In genomic region chr21:29725025-29725736, GRCh38 we compare ENCODE assay signal across 16 cellular contexts.
DNase-seq lines count a peak whose midpoint lies in the region; ATAC-seq and TF ChIP-seq lines count a peak whose summit lies in the region.
"Had no signal": no experiment of that assay in that cellular context is flagged by ENCODE, and none has a peak within 500 bp of the region (broad histone marks: within the 10 kb centered on the region; RNA-seq: fewer than 3 reads in every experiment).

No MANE protein-coding gene starts in this region.

- H3K4me1 ChIP-seq in liver (ENCODE audit: control insufficient read depth in 4 of 4, insufficient read depth in 4 of 4, low read length in 3 of 4): peaks cover 0 to 13% (median 7%) of the 10 kb centered on the region in 4 donors
- H3K4me1 ChIP-seq in Peyer's patch: no peaks in the 10 kb centered on the region

- no peaks in the 10 kb centered on the region for H3K27me3 Mint-ChIP-seq in mesothelial cell of epicardium (ENCODE audit: low read depth)

- TF ChIP-seq CTCF in liver (IDR thresholded peaks at IDR 0.05; ENCODE audit: low read depth, low read length, missing input control) (no peak), Peyer's patch (IDR thresholded peaks at IDR 0.05) (no peak), mesothelial cell of epicardium (IDR thresholded peaks at IDR 0.05; ENCODE audit: unreplicated experiment) (no peak)

- peaks cover 14% of the 10 kb centered on the region for H3K4me1 Mint-ChIP-seq in mesothelial cell of epicardium

- H3K4me3 ChIP-seq in liver (ENCODE audit: low read depth in 1 of 3, low read length in 3 of 3): peak overlapping the region in 1 of 3 donors; percentile 13
- no peak overlapping the region for H3K4me3 ChIP-seq in Peyer's patch

- DNase-seq in DMS53 treated with DMSO at 0.1 percent for 48 hours (lab: John Stamatoyannopoulos, UW; ENCODE audit: unreplicated experiment) (peak; percentile 69), NCI-H1092 treated with DMSO at 0.1 percent for 48 hours (lab: John Stamatoyannopoulos, UW) (peak; percentile 86), SHP77 (lab: John Stamatoyannopoulos, UW) (peak; percentile 51 to 69), Peyer's patch (no peak), mesothelial cell of epicardium (ENCODE audit: low spot score in 2 of 2, unreplicated experiment in 2 of 2) (no peak), retina (no peak)
- DNase-seq: ACHN; CD4-positive, alpha-beta T cell; MM.1S; NCI-H1694 treated with DMSO at 0.1 percent for 48 hours; NCI-H2171; NCI-H510A treated with DMSO at 0.1 percent for 48 hours had no signal

- H3K27me3 ChIP-seq in liver (ENCODE audit: control insufficient read depth in 4 of 4, insufficient read depth in 4 of 4, low read length in 3 of 4): no peaks in the 10 kb centered on the region
- no peaks in the 10 kb centered on the region for H3K27me3 ChIP-seq in Peyer's patch

- 36% methylated on average over 9 of the region's 9 CpGs for WGBS in liver

- H3K9ac ChIP-seq in liver (ENCODE audit: low read depth in 1 of 2, low read length in 2 of 2): no peak overlapping the region

- no peak for ATAC-seq in HG02623 (IDR thresholded peaks at IDR 0.05; ENCODE audit: unreplicated experiment)
- ATAC-seq: Right ventricle myocardium inferior, SK-N-SH treated with all-trans-retinoic acid at 6 μM for 48 hours had no signal

- peak; percentile 52 to 64 for TF ChIP-seq RAD21 in liver (IDR thresholded peaks at IDR 0.05)

- H3K9me3 ChIP-seq in liver (ENCODE audit: control insufficient read depth in 4 of 4, low read length in 3 of 4) (no peaks in the 10 kb centered on the region), Peyer's patch (no peaks in the 10 kb centered on the region)

- H3K36me3 Mint-ChIP-seq in mesothelial cell of epicardium: no peaks in the 10 kb centered on the region

- no peak for TF ChIP-seq POLR2A in Peyer's patch (IDR thresholded peaks at IDR 0.05)

- no peaks in the 10 kb centered on the region for H3K36me3 ChIP-seq in liver (ENCODE audit: control insufficient read depth in 4 of 4, insufficient read depth in 3 of 4, low read depth in 1 of 4, low read length in 3 of 4)
- H3K36me3 ChIP-seq in Peyer's patch: no peaks in the 10 kb centered on the region

- peak overlapping the region in 1 of 2 donors; percentile 8 for H3K27ac ChIP-seq in liver (ENCODE audit: low read depth in 1 of 2, low read length in 2 of 2)
- no peak overlapping the region for H3K27ac ChIP-seq in Peyer's patch

- H3K4me3 Mint-ChIP-seq in mesothelial cell of epicardium: no peak overlapping the region
- H3K4me3 Mint-ChIP-seq: CD4-positive, alpha-beta T cell had no signal

- H3K9me3 Mint-ChIP-seq in mesothelial cell of epicardium: no peaks in the 10 kb centered on the region
- H3K9me3 Mint-ChIP-seq: CD4-positive, alpha-beta T cell had no signal

- H3K27ac Mint-ChIP-seq in mesothelial cell of epicardium: no peak overlapping the region
- H3K27ac Mint-ChIP-seq: CD4-positive, alpha-beta T cell had no signal

TF ChIP-seq in liver, 16 proteins besides CTCF, POLR2A, EP300 and RAD21:
- TF ChIP-seq REST (IDR thresholded peaks at IDR 0.05): peak; percentile 57
- peak; percentile 49 for TF ChIP-seq ATF3 (IDR thresholded peaks at IDR 0.05)
- TF ChIP-seq RXRA (IDR thresholded peaks at IDR 0.05): peak; percentile 55 to 78
- TF ChIP-seq GABPA (IDR thresholded peaks at IDR 0.05 in 1 of 2, conservative IDR thresholded peaks at IDR 0.05 in 1 of 2): no peak
- peak; percentile 69 for TF ChIP-seq SP1 (IDR thresholded peaks at IDR 0.05)
- TF ChIP-seq MAX (IDR thresholded peaks at IDR 0.05): peak; percentile 79
- peak; percentile 63 to 93 for TF ChIP-seq JUND (IDR thresholded peaks at IDR 0.05)
- TF ChIP-seq YY1 (IDR thresholded peaks at IDR 0.05): peak; percentile 63
- TF ChIP-seq HNF4G (IDR thresholded peaks at IDR 0.05): peak; percentile 70
- no peak for TF ChIP-seq TAF1 (conservative IDR thresholded peaks at IDR 0.05)
- TF ChIP-seq FOXA1 (IDR thresholded peaks at IDR 0.05): peak; percentile 94
- peak; percentile 44 for TF ChIP-seq ZBTB33 (IDR thresholded peaks at IDR 0.05)
- TF ChIP-seq FOXA2 (IDR thresholded peaks at IDR 0.05): peak; percentile 98
- peak; percentile 81 to 91 for TF ChIP-seq HNF4A (conservative IDR thresholded peaks at IDR 0.05)
- TF ChIP-seq NR2F2 (IDR thresholded peaks at IDR 0.05): no peak
- TF ChIP-seq EGR1 (IDR thresholded peaks at IDR 0.05; ENCODE audit: low read depth in 2 of 2): no peak

Comparison
In these comparisons a context has a peak if more than half of its experiments do, and no peak if none do; other contexts are left out.
1. DNase-seq: peak in DMS53 treated with DMSO at 0.1 percent for 48 hours (single experiment), NCI-H1092 treated with DMSO at 0.1 percent for 48 hours (single experiment) and SHP77 (2 of 2); none in Peyer's patch (0 of 3), mesothelial cell of epicardium (0 of 2) and retina (single experiment).